ENCODE assay signal across 26 cellular contexts in genomic region chr12:132703611-132704010, GRCh38. TPM values are rescaled to one million over a fixed set of nuclear protein-coding genes. Genes with fewer than 3 reads are reported as not detected.
A peak's percentile ranks its signal among the peaks of the same experiment; 100 is the strongest.
DNase-seq lines count a peak whose midpoint lies in the region; ATAC-seq and TF ChIP-seq lines count a peak whose summit lies in the region.
"Had no signal": no experiment of that assay in that cellular context is flagged by ENCODE, and none has a peak within 500 bp of the region (broad histone marks: within the 10 kb centered on the region; RNA-seq: fewer than 3 reads in every experiment).

No MANE protein-coding gene starts in this region.

- H3K56ac ChIP-seq in H9 (ENCODE audit: insufficient read length, low read depth, low read length): no peak overlapping the region

- H3K36me3 ChIP-seq in adrenal gland (replicated peaks in 1 of 2) (no peaks in the 10 kb centered on the region), left lung (peaks cover 0 to 28% of the 10 kb centered on the region in 2 donors)

- no peak overlapping the region for H3K18ac ChIP-seq in H9 (ENCODE audit: insufficient read length, low read depth, low read length)

- intact Hi-C loops in activated B cell treated with CpG ODN at 0.5 μM for 24 hours (cut with micrococcal nuclease) (no loop called here), adrenal gland (cut with DNase I) (no loop called here), left lung (cut with DNase I) (no loop called here)

- no peak overlapping the region for H2BK120ac ChIP-seq in H9 (ENCODE audit: low read depth, low read length, poor library complexity, severe bottlenecking)

- H3K9ac ChIP-seq in H9 (ENCODE audit: extremely low read depth, insufficient read length, low read length): no peak overlapping the region

- no peak overlapping the region for H3T11ph ChIP-seq in H9 (ENCODE audit: low read length)

- DNase-seq in H9 (no peak), activated B cell treated with CpG ODN at 0.5 μM for 24 hours (no peak), kidney tubule cell (ENCODE audit: low spot score) (peak; percentile 57), adrenal gland (no peak), left lung (no peak), occipital lobe (lab: John Stamatoyannopoulos, UW) (no peak)
- DNase-seq: activated CD4-positive, alpha-beta T cell treated with anti-CD3 and anti-CD28 coated beads, Interleukin-2, amount 50 U/mL, for 1 hour; activated naive CD4-positive, alpha-beta T cell treated with Interleukin-2 at 50 U/mL for 16 hours; activated T-cell treated with anti-CD3 and anti-CD28 coated beads, Interleukin-2, amount 50 U/mL, for 72 hours; cortex of kidney; effector memory CD8-positive, alpha-beta T cell; foreskin melanocyte; NCI-H1092; NCI-H187; NCI-H2171 treated with DMSO at 0.1 percent for 48 hours; NCI-H524; PC-9; SHP77 treated with DMSO at 0.1 percent for 48 hours; stimulated activated naive CD8-positive, alpha-beta T cell treated with anti-CD3 and anti-CD28 coated beads, Interleukin-15, amount 100 ng/mL, for 72 hours; T1000; transverse colon had no signal

- H4K20me1 ChIP-seq in H9 (ENCODE audit: control insufficient read depth, insufficient read depth, insufficient read length): no peaks in the 10 kb centered on the region

- peaks cover 0 to 11% of the 10 kb centered on the region in 2 experiments; a peak in 2 of 5 replicates for H3K9me3 Mint-ChIP-seq in H9
- H3K9me3 Mint-ChIP-seq in activated B cell treated with CpG ODN at 0.5 μM for 24 hours: peaks cover 10% of the 10 kb centered on the region
- peaks cover 4% of the 10 kb centered on the region for H3K9me3 Mint-ChIP-seq in stimulated activated memory B cell treated with anti-CD40 and anti-IgM and Interleukin-4, amounts not matched to agents 10 μg/mL and 1 μg/mL and 100 μg/mL, for 72 hours

- peak overlapping the region; percentile 4 to 69 (median 15); a peak in 5 of 7 replicates for H3K27ac Mint-ChIP-seq in H9
- peak overlapping the region; percentile 46 for H3K27ac Mint-ChIP-seq in activated B cell treated with CpG ODN at 0.5 μM for 24 hours
- peak overlapping the region; percentile 0 for H3K27ac Mint-ChIP-seq in stimulated activated memory B cell treated with anti-CD40 and anti-IgM and Interleukin-4, amounts not matched to agents 10 μg/mL and 1 μg/mL and 100 μg/mL, for 72 hours
- H3K27ac Mint-ChIP-seq: effector memory CD8-positive, alpha-beta T cell had no signal

- H2BK15ac ChIP-seq in H9 (ENCODE audit: low read depth, low read length): no peak overlapping the region

- peaks cover 0 to 55% (median 32%) of the 10 kb centered on the region in 3 experiments; a peak in 6 of 7 replicates for H3K36me3 Mint-ChIP-seq in H9 (ENCODE audit: insufficient read depth in 1 of 3, low read depth in 3 of 3)
- peaks cover 33% of the 10 kb centered on the region for H3K36me3 Mint-ChIP-seq in activated B cell treated with CpG ODN at 0.5 μM for 24 hours (ENCODE audit: low read depth)
- H3K36me3 Mint-ChIP-seq in stimulated activated memory B cell treated with anti-CD40 and anti-IgM and Interleukin-4, amounts not matched to agents 10 μg/mL and 1 μg/mL and 100 μg/mL, for 72 hours: peaks cover 42% of the 10 kb centered on the region

- H2AFZ ChIP-seq in H9 (ENCODE audit: low read length): no peak overlapping the region
- H2AFZ ChIP-seq: PC-9 had no signal

- no peak overlapping the region for H2BK12ac ChIP-seq in H9 (ENCODE audit: insufficient read length, low read depth, low read length)

- no peak overlapping the region for H2AK5ac ChIP-seq in H9 (ENCODE audit: insufficient read length, low read length)

- no peak overlapping the region for H4K91ac ChIP-seq in H9 (ENCODE audit: insufficient read length, low read depth, low read length)

- H3K27me3 ChIP-seq in H9 (ENCODE audit: insufficient read depth, low read length) (peaks cover 3% of the 10 kb centered on the region; the same call in 1 of the 2 replicates), adrenal gland (no peaks in the 10 kb centered on the region), left lung (no peaks in the 10 kb centered on the region)
- H3K27me3 ChIP-seq: esophagus muscularis mucosa, transverse colon had no signal

- no peak overlapping the region for H3K4me2 ChIP-seq in H9 (ENCODE audit: insufficient read depth, insufficient read length, low read length)
- H3K4me2 ChIP-seq: PC-9 had no signal

- H3K9me3 ChIP-seq in H9 (ENCODE audit: control insufficient read depth, low read depth, low read length) (peaks cover 4% of the 10 kb centered on the region), adrenal gland (replicated peaks in 1 of 3) (no peaks in the 10 kb centered on the region), left lung (no peaks in the 10 kb centered on the region)
- H3K9me3 ChIP-seq: esophagus muscularis mucosa, transverse colon had no signal

- H3K4me1 Mint-ChIP-seq in H9 (peaks cover 7 to 12% of the 10 kb centered on the region in 2 experiments; a peak in 3 of 4 replicates), activated B cell treated with CpG ODN at 0.5 μM for 24 hours (peaks cover 25% of the 10 kb centered on the region)
- peaks cover 33% of the 10 kb centered on the region for H3K4me1 Mint-ChIP-seq in stimulated activated memory B cell treated with anti-CD40 and anti-IgM and Interleukin-4, amounts not matched to agents 10 μg/mL and 1 μg/mL and 100 μg/mL, for 72 hours
- H3K4me1 Mint-ChIP-seq: stimulated activated naive CD8-positive, alpha-beta T cell treated with anti-CD3 and anti-CD28 coated beads, Interleukin-15, amount 100 ng/mL, for 72 hours had no signal

- H3K4me3 ChIP-seq in adrenal gland: no peak overlapping the region
- H3K4me3 ChIP-seq in left lung: no peak overlapping the region
- H3K4me3 ChIP-seq: esophagus muscularis mucosa, PC-9, skin epidermis, transverse colon had no signal

- no peak for TF ChIP-seq POLR2A in adrenal gland (IDR thresholded peaks at IDR 0.05)

- H3K79me1 ChIP-seq in H9 (ENCODE audit: insufficient read depth, low read depth, low read length, poor library complexity, severe bottlenecking): no peaks in the 10 kb centered on the region

- no peaks in the 10 kb centered on the region for H3K27me3 Mint-ChIP-seq in H9 (ENCODE audit: low read depth)
- H3K27me3 Mint-ChIP-seq in activated B cell treated with CpG ODN at 0.5 μM for 24 hours: no peaks in the 10 kb centered on the region
- H3K27me3 Mint-ChIP-seq in stimulated activated memory B cell treated with anti-CD40 and anti-IgM and Interleukin-4, amounts not matched to agents 10 μg/mL and 1 μg/mL and 100 μg/mL, for 72 hours: no peaks in the 10 kb centered on the region
- H3K27me3 Mint-ChIP-seq: effector memory CD8-positive, alpha-beta T cell; stimulated activated naive CD8-positive, alpha-beta T cell treated with anti-CD3 and anti-CD28 coated beads, Interleukin-15, amount 100 ng/mL, for 72 hours had no signal

- no peak overlapping the region for H4K5ac ChIP-seq in H9 (ENCODE audit: insufficient read length, low read depth, low read length)

- H3K23me2 ChIP-seq in H9 (ENCODE audit: insufficient read length, low read depth, low read length, poor library complexity, severe bottlenecking): no peaks in the 10 kb centered on the region

- H3K4me3 Mint-ChIP-seq in H9 (no peak overlapping the region), activated B cell treated with CpG ODN at 0.5 μM for 24 hours (no peak overlapping the region)
- no peak overlapping the region for H3K4me3 Mint-ChIP-seq in stimulated activated memory B cell treated with anti-CD40 and anti-IgM and Interleukin-4, amounts not matched to agents 10 μg/mL and 1 μg/mL and 100 μg/mL, for 72 hours
- H3K4me3 Mint-ChIP-seq: activated T-cell treated with anti-CD3 and anti-CD28 coated beads, Interleukin-2, amount 50 U/mL, for 72 hours; CD14-positive monocyte; effector memory CD8-positive, alpha-beta T cell; stimulated activated naive CD8-positive, alpha-beta T cell treated with anti-CD3 and anti-CD28 coated beads, Interleukin-15, amount 100 ng/mL, for 72 hours had no signal

- H3K27ac ChIP-seq in H9 (ENCODE audit: insufficient read length, low read depth, low read length): no peak overlapping the region
- no peak overlapping the region for H3K27ac ChIP-seq in adrenal gland
- no peak overlapping the region for H3K27ac ChIP-seq in left lung
- H3K27ac ChIP-seq: esophagus muscularis mucosa, PC-9, skin epidermis, transverse colon had no signal

- no peak for ATAC-seq in activated B cell treated with CpG ODN at 0.5 μM for 24 hours (ENCODE audit: low read depth)
- no peak for ATAC-seq in stimulated activated memory B cell treated with anti-CD40 and anti-IgM and Interleukin-4, amounts not matched to agents 10 μg/mL and 1 μg/mL and 100 μg/mL, for 72 hours
- no peak for ATAC-seq in left lung
- ATAC-seq: activated T-cell treated with anti-CD3 and anti-CD28 coated beads, Interleukin-2, amount 50 U/mL, for 72 hours; effector memory CD8-positive, alpha-beta T cell; left lobe of liver; stimulated activated naive CD8-positive, alpha-beta T cell treated with anti-CD3 and anti-CD28 coated beads, Interleukin-15, amount 100 ng/mL, for 72 hours had no signal

- POLR2A ChIA-PET in activated B cell treated with CpG ODN at 0.5 μM for 24 hours (lab: Charles Lee): no interaction called here

- H2BK5ac ChIP-seq in H9 (ENCODE audit: insufficient read length, low read length): no peak overlapping the region

- no peak overlapping the region for H3K23ac ChIP-seq in H9 (ENCODE audit: insufficient read length, low read depth, low read length)

- H3K14ac ChIP-seq in H9 (ENCODE audit: insufficient read depth, low read length): no peak overlapping the region

- H2BK20ac ChIP-seq in H9 (ENCODE audit: low read depth, low read length, poor library complexity, severe bottlenecking): no peak overlapping the region

- no peaks in the 10 kb centered on the region for H3K79me2 ChIP-seq in H9 (ENCODE audit: insufficient read depth, low read length)

- H3K4ac ChIP-seq in H9 (ENCODE audit: low read depth, low read length): no peak overlapping the region

- H4K8ac ChIP-seq in H9 (replicated peaks; ENCODE audit: insufficient read length, low read depth, low read length): no peak overlapping the region

- no peak for TF ChIP-seq CTCF in H9 (conservative IDR thresholded peaks at IDR 0.05)
- TF ChIP-seq CTCF in activated B cell treated with CpG ODN at 0.5 μM for 24 hours (IDR thresholded peaks at IDR 0.05): no peak
- no peak for TF ChIP-seq CTCF in adrenal gland (IDR thresholded peaks at IDR 0.05)
- no peak for TF ChIP-seq CTCF in left lung (IDR thresholded peaks at IDR 0.05)

- H3K4me1 ChIP-seq in H9 (ENCODE audit: insufficient read depth, low read length): no peaks in the 10 kb centered on the region
- no peaks in the 10 kb centered on the region for H3K4me1 ChIP-seq in adrenal gland (replicated peaks in 1 of 2)
- H3K4me1 ChIP-seq in left lung: no peaks in the 10 kb centered on the region
- H3K4me1 ChIP-seq: esophagus muscularis mucosa had no signal

- WGBS in H9 (ENCODE audit: extremely low coverage, insufficient read length, low lambda C conversion rate): no CpG with 5 or more reads among the region's 9 CpGs
- 91 to 95% (median 92%) methylated on average over 9 of the region's 9 CpGs for WGBS in adrenal gland, 4 donors

- CTCF ChIA-PET in activated B cell treated with CpG ODN at 0.5 μM for 24 hours (lab: Charles Lee): no interaction called here

RNA-seq across cellular contexts. Expression of gene PGAM5, which starts 7.0 kb away (rescaled TPM):
- 112 and 118 TPM in 2 replicates for total RNA-seq in H9 (2021)
- 44.0 and 48.7 TPM in 2 replicates for total RNA-seq in activated B cell treated with CpG ODN at 0.5 μM for 24 hours
- total RNA-seq in adrenal gland: 10 to 100 TPM; 23.8 to 53.6 (median 36.8) TPM
- 10 to 100 TPM; 12.7 to 29.9 (median 16.7) TPM for polyA plus RNA-seq in adrenal gland
- total RNA-seq in left lung: 10 to 100 TPM; 24.7 to 37.4 TPM
- total RNA-seq in occipital lobe: 32.3 TPM

RNA-seq across cellular contexts. Expression of gene PXMP2, which starts 16.2 kb away (rescaled TPM):
- total RNA-seq in H9 (2021) (17.7 and 17.8 TPM in 2 replicates), activated B cell treated with CpG ODN at 0.5 μM for 24 hours (5.3 and 7.7 TPM in 2 replicates), adrenal gland (10 to 100 TPM; 12.6 to 51.7 (median 24.6) TPM), left lung (10 to 100 TPM; 16.6 to 21.7 TPM), occipital lobe (12.2 TPM)
- 1 to 10 TPM; 8.2 to 9.0 (median 8.6) TPM for polyA plus RNA-seq in adrenal gland

RNA-seq across cellular contexts. Expression of gene POLE, which starts 16.5 kb away (rescaled TPM):
- 131 and 147 TPM in 2 replicates for total RNA-seq in H9 (2021)
- 51.1 and 64.3 TPM in 2 replicates for total RNA-seq in activated B cell treated with CpG ODN at 0.5 μM for 24 hours
- total RNA-seq in adrenal gland: 10 to 100 TPM in 5 of 8 donors, 1 to 10 TPM in 3; 4.7 to 28.6 (median 16.1) TPM
- polyA plus RNA-seq in adrenal gland: 10 to 100 TPM in 2 of 3 donors, 1 to 10 TPM in 1; 4.0 to 43.2 (median 29.9) TPM
- 10 to 100 TPM; 29.2 to 32.7 TPM for total RNA-seq in left lung
- 36.5 TPM for total RNA-seq in occipital lobe

RNA-seq across cellular contexts. Expression of gene ANKLE2, which starts 58.0 kb away (rescaled TPM):
- total RNA-seq in H9 (2021) (73.9 and 80.3 TPM in 2 replicates), activated B cell treated with CpG ODN at 0.5 μM for 24 hours (117 and 136 TPM in 2 replicates), adrenal gland (10 to 100 TPM; 43.6 to 76.1 (median 60.3) TPM), left lung (10 to 100 TPM; 59.3 to 84.9 TPM), occipital lobe (46.2 TPM)
- 10 to 100 TPM; 53.3 to 70.5 (median 56.6) TPM for polyA plus RNA-seq in adrenal gland
